9 cellular contexts compared by ENCODE assay signal in genomic region chr2:224927671-224928173, GRCh38.
DNase-seq lines count a peak whose midpoint lies in the region; ATAC-seq and TF ChIP-seq lines count a peak whose summit lies in the region.
"Had no signal": no experiment of that assay in that cellular context is flagged by ENCODE, and none has a peak within 500 bp of the region (broad histone marks: within the 10 kb centered on the region; RNA-seq: fewer than 3 reads in every experiment).

No MANE protein-coding gene starts in this region.

- no peak for TF ChIP-seq CTCF in left ventricle myocardium inferior (IDR thresholded peaks at IDR 0.05; ENCODE audit: borderline replicate concordance)
- TF ChIP-seq CTCF in vagina (IDR thresholded peaks at IDR 0.05) = no peak
- no peak for TF ChIP-seq CTCF in glutamatergic neuron (IDR thresholded peaks at IDR 0.05; ENCODE audit: partially characterized antibody, unreplicated experiment)

- intact Hi-C loops in left ventricle myocardium superior (cut with micrococcal nuclease) (no loop called here), left ventricle myocardium inferior (cut with micrococcal nuclease) (no loop called here), vagina (cut with DNase I) (no loop called here)

- H3K9ac ChIP-seq in mucosa of rectum (ENCODE audit: low read depth in 1 of 2, low read length in 2 of 2) = no peak overlapping the region
- H3K9ac ChIP-seq: KMS-11 had no signal

- ATAC-seq in left ventricle myocardium superior = peak; percentile 19

- H3K9me3 ChIP-seq in left ventricle myocardium inferior (replicated peaks) (no peaks in the 10 kb centered on the region), mucosa of rectum (ENCODE audit: control insufficient read depth in 2 of 2, low read length in 2 of 2) (no peaks in the 10 kb centered on the region), vagina (no peaks in the 10 kb centered on the region), MG63 (no peaks in the 10 kb centered on the region)

- H3K4me1 Mint-ChIP-seq in glutamatergic neuron (ENCODE audit: low read depth, unreplicated experiment) = no peaks in the 10 kb centered on the region

- no peaks in the 10 kb centered on the region for H3K27me3 Mint-ChIP-seq in glutamatergic neuron (ENCODE audit: unreplicated experiment)

- no peaks in the 10 kb centered on the region for H3K27me3 ChIP-seq in left ventricle myocardium inferior (ENCODE audit: low read depth)
- H3K27me3 ChIP-seq in mucosa of rectum (ENCODE audit: control insufficient read depth in 2 of 2, insufficient read depth in 2 of 2, low read length in 2 of 2) = no peaks in the 10 kb centered on the region
- no peaks in the 10 kb centered on the region for H3K27me3 ChIP-seq in vagina
- no peaks in the 10 kb centered on the region for H3K27me3 ChIP-seq in MG63

- no peaks in the 10 kb centered on the region for H3K36me3 Mint-ChIP-seq in glutamatergic neuron (ENCODE audit: unreplicated experiment)

- DNase-seq in left ventricle myocardium superior = no peak
- no peak for DNase-seq in left ventricle myocardium inferior
- peak; percentile 49 for DNase-seq in activated effector memory CD4-positive, alpha-beta T cell treated with Interleukin-2 at 50 U/mL for 16 hours
- no peak for DNase-seq in vagina (ENCODE audit: extremely low spot score in 2 of 2)
- no peak for DNase-seq in glutamatergic neuron
- DNase-seq in MG63 = no peak
- no peak for DNase-seq in NCI-H1930 (lab: John Stamatoyannopoulos, UW)

- H3K27ac ChIP-seq in left ventricle myocardium inferior (replicated peaks) (no peak overlapping the region), mucosa of rectum (ENCODE audit: low read depth in 2 of 2, low read length in 2 of 2) (peak overlapping the region; percentile 57 to 62), vagina (peak overlapping the region; percentile 27)
- H3K27ac ChIP-seq: KMS-11 had no signal

- TF ChIP-seq POLR2A in vagina (IDR thresholded peaks at IDR 0.05) = no peak

- H3K27ac Mint-ChIP-seq in glutamatergic neuron (ENCODE audit: unreplicated experiment) = no peak overlapping the region

- no peak overlapping the region for H3K4me3 Mint-ChIP-seq in glutamatergic neuron (ENCODE audit: unreplicated experiment)

- H3K4me3 ChIP-seq in left ventricle myocardium inferior = no peak overlapping the region
- no peak overlapping the region for H3K4me3 ChIP-seq in mucosa of rectum (ENCODE audit: low read length in 2 of 2)
- no peak overlapping the region for H3K4me3 ChIP-seq in vagina
- no peak overlapping the region for H3K4me3 ChIP-seq in MG63

- H3K4me1 ChIP-seq in left ventricle myocardium inferior = no peaks in the 10 kb centered on the region
- H3K4me1 ChIP-seq in mucosa of rectum (ENCODE audit: control insufficient read depth in 2 of 2, insufficient read depth in 2 of 2, low read length in 2 of 2) = peaks cover 20 to 21% of the 10 kb centered on the region in 2 donors
- H3K4me1 ChIP-seq in vagina = peaks cover 58% of the 10 kb centered on the region

- no peaks in the 10 kb centered on the region for H3K9me3 Mint-ChIP-seq in glutamatergic neuron (ENCODE audit: unreplicated experiment)

- no peaks in the 10 kb centered on the region for H3K36me3 ChIP-seq in left ventricle myocardium inferior
- no peaks in the 10 kb centered on the region for H3K36me3 ChIP-seq in mucosa of rectum (ENCODE audit: control insufficient read depth in 2 of 2, insufficient read depth in 2 of 2, low read length in 2 of 2)
- H3K36me3 ChIP-seq in vagina = no peaks in the 10 kb centered on the region
- H3K36me3 ChIP-seq in MG63 = peaks cover 20% of the 10 kb centered on the region
